ENCODE assay signal across 17 cellular contexts in the genomic region with DNA sequence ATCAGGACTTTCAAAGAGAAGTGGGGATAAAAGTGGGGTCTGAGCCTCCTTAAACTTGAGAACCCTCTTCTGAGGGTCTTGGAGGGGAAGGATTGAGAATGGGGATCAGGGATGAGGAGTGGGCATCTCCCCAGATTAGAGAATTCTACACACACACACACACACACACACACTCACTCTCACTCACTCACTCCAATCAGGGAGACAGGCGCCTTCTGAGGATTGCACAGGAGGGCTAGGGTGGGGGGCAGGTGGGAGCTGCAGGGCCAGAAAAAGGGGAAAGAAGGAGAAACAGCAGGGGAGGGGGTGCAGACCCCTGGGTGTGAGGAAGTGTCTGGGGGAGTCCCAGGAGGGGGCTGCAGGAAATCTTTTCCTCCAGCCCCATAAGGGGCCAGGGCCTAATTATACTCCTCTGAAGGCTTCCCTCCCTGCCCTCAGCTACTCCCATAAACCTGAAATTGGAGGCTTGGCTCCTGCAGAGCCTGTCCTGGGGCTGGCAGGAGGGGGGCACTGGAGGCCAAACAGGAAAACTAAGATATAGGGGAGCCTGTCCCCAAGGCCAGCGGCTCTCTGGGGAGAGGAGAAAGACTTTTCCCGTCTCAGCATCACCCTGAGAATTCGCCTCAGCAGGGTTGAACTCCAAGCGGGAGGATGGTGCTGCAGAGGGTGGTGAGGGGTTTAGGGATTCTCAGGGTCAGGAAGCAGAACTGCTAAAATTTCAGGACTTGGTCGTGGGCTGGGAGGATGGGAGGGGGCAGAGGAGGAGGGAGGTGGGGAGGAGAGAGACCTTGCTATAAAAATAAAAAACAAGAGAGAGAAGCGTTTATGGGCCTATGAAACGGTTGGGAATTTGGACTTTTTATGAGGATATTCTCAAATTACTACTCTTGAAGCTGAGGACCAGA. TPM values are rescaled to one million over a fixed set of nuclear protein-coding genes. Genes with fewer than 3 reads are reported as not detected.
A peak's percentile ranks its signal among the peaks of the same experiment; 100 is the strongest.
DNase-seq lines count a peak whose midpoint lies in the region; ATAC-seq and TF ChIP-seq lines count a peak whose summit lies in the region.
"Had no signal": no experiment of that assay in that cellular context is flagged by ENCODE, and none has a peak within 500 bp of the region (broad histone marks: within the 10 kb centered on the region; RNA-seq: fewer than 3 reads in every experiment).

No MANE protein-coding gene starts in this region.

- TF ChIP-seq CTCF in AG10803 (conservative IDR thresholded peaks at IDR 0.05; ENCODE audit: low read length) (no peak), chondrocyte (IDR thresholded peaks at IDR 0.05) (no peak), nephron (IDR thresholded peaks at IDR 0.05; ENCODE audit: unreplicated experiment in 3 of 3) (no peak), body of pancreas (IDR thresholded peaks at IDR 0.05) (no peak)

- intact Hi-C loops in body of pancreas (cut with DNase I): loop anchor here (5.0 kb wide), 1 partner anchor 201 kb away; no protein-coding TSS in a partner anchor

- no peak overlapping the region for H3K27ac ChIP-seq in body of pancreas
- H3K27ac ChIP-seq: KMS-11, upper lobe of right lung had no signal

- WGBS in body of pancreas, 2 donors: 25 to 48% methylated on average over 8 of the region's 8 CpGs

- H3K27me3 Mint-ChIP-seq in chondrocyte (ENCODE audit: low read depth): peaks cover 91% of the 10 kb centered on the region
- peaks cover 49% of the 10 kb centered on the region for H3K27me3 Mint-ChIP-seq in nephron (ENCODE audit: low read depth)

- no peaks in the 10 kb centered on the region for H3K9me3 ChIP-seq in body of pancreas
- H3K9me3 ChIP-seq: upper lobe of right lung had no signal

- no peak for TF ChIP-seq POLR2A in body of pancreas (IDR thresholded peaks at IDR 0.05)

- no peak for DNase-seq in AG10803 (ENCODE audit: low read depth)
- DNase-seq in LHCN-M2 (ENCODE audit: low read depth): peak; percentile 11
- DNase-seq in chondrocyte (ENCODE audit: low spot score): no peak
- DNase-seq in activated CD4-positive, alpha-beta T cell treated with anti-CD3 and anti-CD28 coated beads for 1 hour: no peak
- no peak for DNase-seq in body of pancreas
- DNase-seq: activated CD8-positive, alpha-beta memory T cell treated with anti-CD3 and anti-CD28 coated beads for 24 hours; activated effector memory CD4-positive, alpha-beta T cell treated with anti-CD3 and anti-CD28 coated beads, Interleukin-2, amount 50 U/mL, for 16 hours; NCI-H1436 treated with DMSO at 0.1 percent for 48 hours; OCI-M1; right cardiac atrium; upper lobe of right lung had no signal

- peaks cover 27% of the 10 kb centered on the region for H3K4me1 ChIP-seq in body of pancreas

- peaks cover 6 to 77% of the 10 kb centered on the region in 2 donors for H3K27me3 ChIP-seq in body of pancreas

- no peaks in the 10 kb centered on the region for H3K9me3 Mint-ChIP-seq in chondrocyte (ENCODE audit: low read depth)
- no peaks in the 10 kb centered on the region for H3K9me3 Mint-ChIP-seq in nephron

- H3K4me3 Mint-ChIP-seq in chondrocyte (ENCODE audit: unreplicated experiment): no peak overlapping the region
- H3K4me3 Mint-ChIP-seq in nephron: peak overlapping the region; percentile 95 to 99 (median 96)

- H3K27ac Mint-ChIP-seq in chondrocyte (ENCODE audit: unreplicated experiment) (peak overlapping the region; percentile 22), nephron (peak overlapping the region; percentile 95 to 100 (median 100))

- peaks cover 11% of the 10 kb centered on the region for H3K4me1 Mint-ChIP-seq in chondrocyte (ENCODE audit: low read depth)
- peaks cover 72% of the 10 kb centered on the region for H3K4me1 Mint-ChIP-seq in nephron

- H3K36me3 ChIP-seq in body of pancreas (replicated peaks in 1 of 2; ENCODE audit: insufficient read depth in 1 of 2, low read depth in 2 of 2): no peaks in the 10 kb centered on the region
- H3K36me3 ChIP-seq: upper lobe of right lung had no signal

- ATAC-seq in HG03095 (IDR thresholded peaks at IDR 0.05; ENCODE audit: unreplicated experiment) (no peak), GM21529 (IDR thresholded peaks at IDR 0.05; ENCODE audit: unreplicated experiment) (no peak), body of pancreas (no peak)
- ATAC-seq: right cardiac atrium, upper lobe of right lung had no signal

- H3K4me3 ChIP-seq in AG10803 (ENCODE audit: low read length) (peak overlapping the region; percentile 98), body of pancreas (no peak overlapping the region)
- H3K4me3 ChIP-seq: lung had no signal

- peaks cover 2% of the 10 kb centered on the region for H3K36me3 Mint-ChIP-seq in chondrocyte (ENCODE audit: low read depth)
- H3K36me3 Mint-ChIP-seq in nephron (ENCODE audit: low read depth): peaks cover 28% of the 10 kb centered on the region

RNA-seq across cellular contexts. Expression of a gene that starts 1.6 kb away (rescaled TPM):
- total RNA-seq in LHCN-M2 (2014; rRNA removed) (7.8 and 8.8 TPM in 2 replicates), chondrocyte (not detected in 3 replicates), body of pancreas (not detected)
- 12.1 TPM for polyA plus RNA-seq in LHCN-M2 (2012)
- total RNA-seq: lung had no signal
- polyA plus RNA-seq: right cardiac atrium had no signal

RNA-seq across cellular contexts. Expression of a gene that starts 7.2 kb away (rescaled TPM):
- total RNA-seq in LHCN-M2 (2014; rRNA removed): 8.7 and 10.0 TPM in 2 replicates
- polyA plus RNA-seq in LHCN-M2 (2012): 29.8 TPM
- total RNA-seq in chondrocyte: not detected in 3 replicates
- total RNA-seq in body of pancreas: not detected
- total RNA-seq: dermis microvascular lymphatic vessel endothelial cell, lung, right cardiac atrium had no signal
- polyA plus RNA-seq: right cardiac atrium had no signal

RNA-seq across cellular contexts. Expression of a gene that starts 16.6 kb away (rescaled TPM):
- 6.9 and 7.5 TPM in 2 replicates for total RNA-seq in LHCN-M2 (2014; rRNA removed)
- 15.9 TPM for polyA plus RNA-seq in LHCN-M2 (2012)
- total RNA-seq in chondrocyte: not detected in 3 replicates
- not detected for total RNA-seq in body of pancreas
- total RNA-seq: dermis microvascular lymphatic vessel endothelial cell, right cardiac atrium, upper lobe of right lung had no signal
- polyA plus RNA-seq: lung, right cardiac atrium had no signal

RNA-seq across cellular contexts. Expression of a gene that starts 26.7 kb away (rescaled TPM):
- total RNA-seq in LHCN-M2 (2014; rRNA removed) (5.3 and 5.6 TPM in 2 replicates), chondrocyte (not detected in 3 replicates), body of pancreas (not detected)
- polyA plus RNA-seq in LHCN-M2 (2012): 24.5 TPM
- total RNA-seq: dermis microvascular lymphatic vessel endothelial cell had no signal

RNA-seq across cellular contexts. Expression of a gene that starts 26.8 kb away (rescaled TPM):
- total RNA-seq in LHCN-M2 (2014; rRNA removed) (3.3 and 7.0 TPM in 2 replicates), chondrocyte (not detected in 3 replicates), body of pancreas (not detected)
- polyA plus RNA-seq in LHCN-M2 (2012): 2.3 TPM
- total RNA-seq: dermis microvascular lymphatic vessel endothelial cell, right cardiac atrium, upper lobe of right lung had no signal
- polyA plus RNA-seq: lung, right cardiac atrium had no signal
